8 cellular contexts compared by ENCODE assay signal in the genomic region with DNA sequence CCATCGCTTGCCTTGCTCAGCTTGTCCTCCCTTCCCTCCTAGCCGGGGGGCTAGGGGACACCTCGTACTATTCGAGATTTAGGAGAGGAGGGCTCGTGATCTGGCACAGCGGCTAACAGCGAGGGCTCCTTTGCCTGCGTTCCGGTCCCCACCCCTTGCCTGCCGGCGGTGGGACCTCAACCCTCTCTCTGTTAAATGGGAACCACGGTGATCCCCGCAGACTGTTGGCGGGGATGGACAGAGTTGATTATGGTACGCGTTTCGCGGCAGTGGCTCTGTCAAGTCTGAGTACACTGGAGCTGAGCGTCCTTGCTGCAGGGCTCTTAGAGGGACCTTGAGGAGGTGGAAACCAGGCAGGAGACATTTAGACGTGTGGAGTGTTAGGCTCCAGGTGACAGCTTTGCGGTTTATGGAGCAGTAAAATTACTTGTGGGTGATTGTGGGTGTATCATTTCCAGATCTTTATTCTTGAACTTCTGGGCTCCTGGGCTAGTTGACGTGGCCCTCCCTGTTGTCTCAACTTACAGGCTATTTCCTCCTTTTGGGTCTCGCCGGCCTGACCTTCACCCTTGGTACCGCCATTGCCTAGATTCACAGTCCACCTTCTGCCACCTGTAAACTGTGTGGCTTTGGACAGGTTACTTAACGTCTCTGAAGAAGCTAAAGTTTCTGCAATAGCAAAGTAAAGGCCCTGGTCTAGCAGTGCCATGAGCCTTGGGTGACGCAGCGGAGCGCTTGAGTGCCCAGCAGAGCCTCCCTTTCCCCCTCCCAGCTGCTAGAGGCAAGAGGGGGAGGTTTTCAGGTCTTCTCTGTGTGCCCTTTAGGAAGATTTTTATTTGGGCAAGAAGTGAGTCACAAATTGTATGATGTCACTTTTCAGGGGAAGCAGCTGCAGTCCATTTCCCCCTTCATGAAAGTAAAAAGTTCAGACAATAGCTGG. TPM values are rescaled to one million over a fixed set of nuclear protein-coding genes. Genes with fewer than 3 reads are reported as not detected.
A peak's percentile ranks its signal among the peaks of the same experiment; 100 is the strongest.
DNase-seq lines count a peak whose midpoint lies in the region; ATAC-seq and TF ChIP-seq lines count a peak whose summit lies in the region.

No MANE protein-coding gene starts in this region.

- H3K79me2 ChIP-seq in DND-41 (ENCODE audit: insufficient read depth, low read length) (peaks cover 56% of the 10 kb centered on the region), smooth muscle cell (ENCODE audit: low read depth) (peaks cover 7% of the 10 kb centered on the region)

- in situ Hi-C loops in G401 (cut with HindIII; ENCODE audit: low sequenced_read_pairs) = no loop called here

- H3K4me1 ChIP-seq in DND-41 (ENCODE audit: insufficient read depth, low read length) (peaks cover 30% of the 10 kb centered on the region), breast epithelium (no peaks in the 10 kb centered on the region), smooth muscle cell (ENCODE audit: low read depth) (peaks cover 6% of the 10 kb centered on the region)

- peaks cover 15% of the 10 kb centered on the region; the same call in 1 of the 2 replicates for H4K20me1 ChIP-seq in DND-41 (ENCODE audit: insufficient read depth, low read length)
- H4K20me1 ChIP-seq in smooth muscle cell (ENCODE audit: low read depth) = no peaks in the 10 kb centered on the region

- no peaks in the 10 kb centered on the region for H3F3A ChIP-seq in smooth muscle cell (ENCODE audit: low read depth)

- TF ChIP-seq POLR2A in breast epithelium (IDR thresholded peaks at IDR 0.05) = no peak

- H3K27ac Mint-ChIP-seq in T-helper 1 cell treated with Interleukin-12 subunit alpha and Interleukin-12 subunit beta and Interleukin-4 antibody, amounts not matched to agents 30 μg/mL and 1 μg/mL, for 36 hours = peak overlapping the region; percentile 91

- WGBS in smooth muscle cell (ENCODE audit: low lambda C conversion rate) = 14% methylated on average over 29 of the region's 29 CpGs

- intact Hi-C loops in breast epithelium (cut with DNase I; ENCODE audit: low total_unique reads) = no loop called here

- peaks cover 6% of the 10 kb centered on the region; the same call in 1 of the 2 replicates for H3K36me3 ChIP-seq in DND-41 (ENCODE audit: insufficient read depth, low read length)
- H3K36me3 ChIP-seq in breast epithelium = no peaks in the 10 kb centered on the region
- no peaks in the 10 kb centered on the region for H3K36me3 ChIP-seq in smooth muscle cell (ENCODE audit: low read depth)

- H2AFZ ChIP-seq in DND-41 (ENCODE audit: low read depth, low read length) (peak overlapping the region; percentile 81), smooth muscle cell (ENCODE audit: low read depth) (peak overlapping the region; percentile 89)

- peaks cover 15% of the 10 kb centered on the region for H3K9me3 Mint-ChIP-seq in T-helper 1 cell treated with Interleukin-12 subunit alpha and Interleukin-12 subunit beta and Interleukin-4 antibody, amounts not matched to agents 30 μg/mL and 1 μg/mL, for 36 hours

- peaks cover 30% of the 10 kb centered on the region for H3K36me3 Mint-ChIP-seq in T-helper 1 cell treated with Interleukin-12 subunit alpha and Interleukin-12 subunit beta and Interleukin-4 antibody, amounts not matched to agents 30 μg/mL and 1 μg/mL, for 36 hours (ENCODE audit: low read depth)

- TF ChIP-seq CTCF in DND-41 (IDR thresholded peaks at IDR 0.05; ENCODE audit: borderline replicate concordance, extremely low read depth, low read length, poor library complexity, severe bottlenecking) = no peak
- no peak for TF ChIP-seq CTCF in breast epithelium (IDR thresholded peaks at IDR 0.05)
- TF ChIP-seq CTCF in smooth muscle cell (IDR thresholded peaks at IDR 0.05; ENCODE audit: borderline replicate concordance, insufficient read depth, poor library complexity, severe bottlenecking) = no peak

- H3K4me3 ChIP-seq in DND-41 (ENCODE audit: low read depth in 1 of 2, low read length in 2 of 2) = peak overlapping the region; percentile 75 to 85
- H3K4me3 ChIP-seq in breast epithelium = peak overlapping the region; percentile 75 to 99 (median 90)
- H3K4me3 ChIP-seq in smooth muscle cell = peak overlapping the region; percentile 82

- H3K27me3 Mint-ChIP-seq in T-helper 1 cell treated with Interleukin-12 subunit alpha and Interleukin-12 subunit beta and Interleukin-4 antibody, amounts not matched to agents 30 μg/mL and 1 μg/mL, for 36 hours (ENCODE audit: low read depth) = peaks cover 10% of the 10 kb centered on the region

- H3K27ac ChIP-seq in DND-41 (ENCODE audit: low read length) (peak overlapping the region; percentile 93), breast epithelium (peak overlapping the region; percentile 96 to 97), smooth muscle cell (ENCODE audit: low read depth) (peak overlapping the region; percentile 21)

- peaks cover 41% of the 10 kb centered on the region for H3K4me1 Mint-ChIP-seq in T-helper 1 cell treated with Interleukin-12 subunit alpha and Interleukin-12 subunit beta and Interleukin-4 antibody, amounts not matched to agents 30 μg/mL and 1 μg/mL, for 36 hours (ENCODE audit: low read depth)

- H3K9ac ChIP-seq in DND-41 (ENCODE audit: low read depth, low read length) = peak overlapping the region; percentile 97
- H3K9ac ChIP-seq in smooth muscle cell (ENCODE audit: low read depth) = peak overlapping the region; percentile 82

- ATAC-seq in DND-41 (ENCODE audit: insufficient read depth, low read depth) (no peak; the same call in 1 of the 3 replicates), GM21423 (IDR thresholded peaks at IDR 0.05; ENCODE audit: unreplicated experiment) (peak; percentile 29)

- peak overlapping the region; percentile 91 for H3K4me3 Mint-ChIP-seq in T-helper 1 cell treated with Interleukin-12 subunit alpha and Interleukin-12 subunit beta and Interleukin-4 antibody, amounts not matched to agents 30 μg/mL and 1 μg/mL, for 36 hours

- DNase-seq in DND-41 = peak; percentile 51
- peak; percentile 78 for DNase-seq in HS-5 (ENCODE audit: low read depth)
- DNase-seq in breast epithelium (ENCODE audit: low spot score in 2 of 2) = peak in 1 of 2 donors; percentile 30
- peak; percentile 33 for DNase-seq in inferior parietal cortex (ENCODE audit: extremely low spot score)
- no peak for DNase-seq in smooth muscle cell (lab: John Stamatoyannopoulos, UW; ENCODE audit: unreplicated experiment)
- DNase-seq in G401 (ENCODE audit: low spot score) = no peak

- peak overlapping the region; percentile 99 for H3K4me2 ChIP-seq in DND-41 (ENCODE audit: insufficient read depth, low read length)
- H3K4me2 ChIP-seq in smooth muscle cell = peak overlapping the region; percentile 87

- no peaks in the 10 kb centered on the region for H3K9me3 ChIP-seq in DND-41 (ENCODE audit: insufficient read depth, low read length, severe bottlenecking)
- peaks cover 0 to 5% of the 10 kb centered on the region in 2 donors for H3K9me3 ChIP-seq in breast epithelium
- H3K9me3 ChIP-seq in smooth muscle cell (replicated peaks; ENCODE audit: low read depth) = no peaks in the 10 kb centered on the region

- no peaks in the 10 kb centered on the region for H3K27me3 ChIP-seq in DND-41 (ENCODE audit: insufficient read depth, low read length, poor library complexity)
- H3K27me3 ChIP-seq in breast epithelium = no peaks in the 10 kb centered on the region
- no peaks in the 10 kb centered on the region for H3K27me3 ChIP-seq in smooth muscle cell (ENCODE audit: low read depth)

RNA-seq across cellular contexts. Expression of a gene that starts 0.7 kb away (rescaled TPM):
- total RNA-seq in breast epithelium (10 to 100 TPM; 19.0 to 27.2 (median 24.3) TPM), smooth muscle cell (21.5 and 25.8 TPM in 2 replicates)
- 12.3 and 16.2 TPM in 2 replicates for polyA plus RNA-seq in smooth muscle cell
- 13.0 and 15.5 TPM in 2 replicates for total RNA-seq in G401 (2014; rRNA removed; shearing (Covaris generic))

RNA-seq across cellular contexts. Expression of a gene that starts 16.6 kb away (rescaled TPM):
- total RNA-seq in breast epithelium (not detected), smooth muscle cell (not detected in 2 replicates)
- not detected in 2 replicates for polyA plus RNA-seq in smooth muscle cell
- not detected in 2 replicates for total RNA-seq in G401 (2014; rRNA removed; shearing (Covaris generic))

Comparison
In these comparisons a context has a peak if more than half of its experiments do, and no peak if none do; other contexts are left out.
1. DNase-seq: peak in DND-41 (single experiment), HS-5 (single experiment) and inferior parietal cortex (single experiment); none in smooth muscle cell (single experiment) and G401 (single experiment).
2. H3K27ac ChIP-seq: peak in every context shown above with its lines; median percentile 96 in breast epithelium; 93 in DND-41; 21 in smooth muscle cell.
3. Peak in every context shown above with its lines, with median percentiles within 50 percentile points of each other: H3K4me3 ChIP-seq.